Comparison of ENCODE assay signal across 11 cellular contexts in the genomic region with DNA sequence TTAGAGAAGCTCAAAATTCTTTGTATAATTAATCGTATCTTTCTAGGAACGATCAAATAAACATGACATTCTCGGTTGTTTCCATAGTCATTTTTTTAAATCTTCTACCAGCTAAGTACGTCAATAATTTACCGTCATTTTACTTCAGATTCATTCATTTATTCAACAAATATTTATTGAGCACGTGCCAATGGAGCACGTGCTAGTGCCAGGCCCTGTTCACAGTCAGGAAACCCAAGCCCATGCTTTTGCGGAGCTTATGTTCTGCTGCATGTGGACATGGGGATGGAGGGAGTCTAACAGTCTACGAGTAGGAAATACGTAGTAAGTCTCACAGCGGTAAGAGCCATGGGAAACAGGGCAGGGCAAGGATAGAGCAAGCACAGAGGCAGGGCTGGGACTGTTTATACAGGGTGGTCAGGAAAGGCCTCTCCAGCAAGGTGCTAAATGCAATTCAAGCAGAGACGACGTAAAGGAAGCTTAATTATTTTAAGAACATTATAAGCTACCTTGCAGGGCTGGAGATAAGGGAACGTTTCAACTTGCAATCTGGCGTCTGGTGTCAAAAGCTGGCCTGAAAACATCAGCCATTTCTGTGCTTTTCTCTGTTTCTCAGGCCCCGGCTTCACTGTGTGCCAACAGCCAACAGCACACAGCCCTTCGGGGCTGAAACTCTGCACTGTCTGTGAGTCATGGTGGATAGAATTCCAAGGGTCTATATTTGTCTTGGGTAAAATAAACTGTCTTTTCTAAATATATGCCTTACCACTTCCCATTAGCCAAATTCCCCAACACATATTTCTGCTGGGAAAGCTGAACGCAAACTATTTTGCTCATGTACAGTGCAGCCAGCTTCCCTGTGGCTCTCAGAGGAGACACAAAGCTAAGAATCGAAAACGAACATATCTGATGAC.
DNase-seq lines count a peak whose midpoint lies in the region; ATAC-seq, FAIRE-seq and TF ChIP-seq lines count a peak whose summit lies in the region.
"Had no signal": no experiment of that assay in that cellular context is flagged by ENCODE, and none has a peak within 500 bp of the region (broad histone marks: within the 10 kb centered on the region; RNA-seq: fewer than 3 reads in every experiment).

No MANE protein-coding gene starts in this region.

- FAIRE-seq in kidney (lab: Jason Lieb, UNC): no peak

- no peak for TF ChIP-seq CTCF in fibroblast of the aortic adventitia (IDR thresholded peaks at IDR 0.05; ENCODE audit: insufficient read depth, low read length)
- no peak for TF ChIP-seq CTCF in osteocyte (IDR thresholded peaks at IDR 0.05)
- TF ChIP-seq CTCF in kidney (IDR thresholded peaks at IDR 0.05; ENCODE audit: borderline replicate concordance, extremely low read depth, insufficient read depth): no peak

- no peak overlapping the region for H3K9ac ChIP-seq in kidney (ENCODE audit: low read length in 2 of 2)

- no peaks in the 10 kb centered on the region for H3K27me3 Mint-ChIP-seq in osteocyte (ENCODE audit: unreplicated experiment)
- H3K27me3 Mint-ChIP-seq in activated CD8-positive, alpha-beta T cell treated with anti-CD3 and anti-CD28 coated beads, Interleukin-2, amount 10 ng/mL, durations not matched to agents 7 days and 5 days (ENCODE audit: low read depth): no peaks in the 10 kb centered on the region

- intact Hi-C loops in kidney (cut with DNase I): no loop called here

- no peaks in the 10 kb centered on the region for H3K36me3 ChIP-seq in kidney (ENCODE audit: control insufficient read depth in 1 of 2, insufficient read depth in 2 of 2, low read length in 2 of 2)

- H3K9me3 ChIP-seq in kidney (ENCODE audit: control insufficient read depth in 1 of 2, low read length in 2 of 2): no peaks in the 10 kb centered on the region

- H3K4me3 Mint-ChIP-seq in osteocyte (ENCODE audit: unreplicated experiment): peak overlapping the region; percentile 53
- H3K4me3 Mint-ChIP-seq in activated CD8-positive, alpha-beta T cell treated with anti-CD3 and anti-CD28 coated beads, Interleukin-2, amount 10 ng/mL, durations not matched to agents 7 days and 5 days: no peak overlapping the region
- H3K4me3 Mint-ChIP-seq: natural killer cell; T-helper 2 cell treated with Interferon-gamma antibody and Interleukin-4, amounts not matched to agents 5 μg/mL and 100 μg/mL, for 36 hours had no signal

- peak; percentile 17 for DNase-seq in ELF-1 (ENCODE audit: low read depth, low spot score)
- DNase-seq in fibroblast of the aortic adventitia (ENCODE audit: low read depth): peak; percentile 9
- peak; percentile 87 for DNase-seq in osteocyte (ENCODE audit: extremely low spot score, unreplicated experiment)
- DNase-seq in putamen (ENCODE audit: low spot score): no peak
- no peak for DNase-seq in OCI-M1 (lab: John Stamatoyannopoulos, UW)
- DNase-seq in activated CD8-positive, alpha-beta T cell treated with anti-CD3 and anti-CD28 coated beads, Interleukin-2, amount 10 ng/mL, durations not matched to agents 7 days and 5 days: no peak
- DNase-seq in kidney: no peak
- DNase-seq: natural killer cell, NCI-H2171 treated with DMSO at 0.1 percent for 48 hours had no signal

- CTCF ChIA-PET in activated CD8-positive, alpha-beta T cell treated with anti-CD3 and anti-CD28 coated beads, Interleukin-2, amount 10 ng/mL, durations not matched to agents 7 days and 5 days (lab: Charles Lee): no interaction called here

- ATAC-seq in SK-N-SH treated with all-trans-retinoic acid at 6 μM for 48 hours: peak; percentile 87
- ATAC-seq in activated CD8-positive, alpha-beta T cell treated with anti-CD3 and anti-CD28 coated beads, Interleukin-2, amount 10 ng/mL, durations not matched to agents 7 days and 5 days: no peak
- ATAC-seq: natural killer cell had no signal

- no peak overlapping the region for H3K27ac ChIP-seq in kidney (ENCODE audit: low read depth in 2 of 2, low read length in 2 of 2)

- no peaks in the 10 kb centered on the region for H3K36me3 Mint-ChIP-seq in osteocyte (ENCODE audit: unreplicated experiment)
- no peaks in the 10 kb centered on the region for H3K36me3 Mint-ChIP-seq in activated CD8-positive, alpha-beta T cell treated with anti-CD3 and anti-CD28 coated beads, Interleukin-2, amount 10 ng/mL, durations not matched to agents 7 days and 5 days (ENCODE audit: low read depth)
- H3K36me3 Mint-ChIP-seq: natural killer cell had no signal

- POLR2A ChIA-PET in activated CD8-positive, alpha-beta T cell treated with anti-CD3 and anti-CD28 coated beads, Interleukin-2, amount 10 ng/mL, durations not matched to agents 7 days and 5 days (lab: Charles Lee): interaction anchor here (0.6 kb wide), 1 partner anchor 45 kb away, joined by 4 read pairs; no protein-coding TSS in a partner anchor

- no peaks in the 10 kb centered on the region for H3K4me1 ChIP-seq in kidney (ENCODE audit: control insufficient read depth in 1 of 2, insufficient read depth in 1 of 2, low read depth in 1 of 2, low read length in 2 of 2)

- H3K4me3 ChIP-seq in fibroblast of the aortic adventitia (ENCODE audit: low read depth, low read length): no peak overlapping the region
- no peak overlapping the region for H3K4me3 ChIP-seq in kidney (ENCODE audit: low read length in 2 of 2)

- H3K4me1 Mint-ChIP-seq in osteocyte (ENCODE audit: unreplicated experiment): peaks cover 52% of the 10 kb centered on the region
- no peaks in the 10 kb centered on the region for H3K4me1 Mint-ChIP-seq in activated CD8-positive, alpha-beta T cell treated with anti-CD3 and anti-CD28 coated beads, Interleukin-2, amount 10 ng/mL, durations not matched to agents 7 days and 5 days (ENCODE audit: low read depth)
- H3K4me1 Mint-ChIP-seq: natural killer cell had no signal

- no peaks in the 10 kb centered on the region for H3K9me3 Mint-ChIP-seq in osteocyte (ENCODE audit: unreplicated experiment)
- no peaks in the 10 kb centered on the region for H3K9me3 Mint-ChIP-seq in activated CD8-positive, alpha-beta T cell treated with anti-CD3 and anti-CD28 coated beads, Interleukin-2, amount 10 ng/mL, durations not matched to agents 7 days and 5 days (ENCODE audit: insufficient read depth)

- peak overlapping the region; percentile 95 for H3K27ac Mint-ChIP-seq in osteocyte (ENCODE audit: unreplicated experiment)
- H3K27ac Mint-ChIP-seq in activated CD8-positive, alpha-beta T cell treated with anti-CD3 and anti-CD28 coated beads, Interleukin-2, amount 10 ng/mL, durations not matched to agents 7 days and 5 days: no peak overlapping the region
- H3K27ac Mint-ChIP-seq: natural killer cell; T-helper 2 cell treated with Interferon-gamma antibody and Interleukin-4, amounts not matched to agents 5 μg/mL and 100 μg/mL, for 36 hours had no signal

TF ChIP-seq in SK-N-SH treated with all-trans-retinoic acid at 6 μM for 48 hours, 23 proteins besides CTCF, POLR2A, EP300 and RAD21:
- TF ChIP-seq ZNF70 (CRISPR knock-in tag; IDR thresholded peaks at IDR 0.05) (no peak), ISL1 (CRISPR knock-in tag; IDR thresholded peaks at IDR 0.05) (no peak)

Comparison
In these comparisons a context has a peak if more than half of its experiments do, and no peak if none do; other contexts are left out.
1. DNase-seq: peak in ELF-1 (single experiment), fibroblast of the aortic adventitia (single experiment) and osteocyte (single experiment); none in putamen (single experiment), OCI-M1 (single experiment), activated CD8-positive, alpha-beta T cell treated with anti-CD3 and anti-CD28 coated beads, Interleukin-2, amount 10 ng/mL, durations not matched to agents 7 days and 5 days (single experiment) and kidney (single experiment).